8 cellular contexts compared by ENCODE assay signal in the genomic region with DNA sequence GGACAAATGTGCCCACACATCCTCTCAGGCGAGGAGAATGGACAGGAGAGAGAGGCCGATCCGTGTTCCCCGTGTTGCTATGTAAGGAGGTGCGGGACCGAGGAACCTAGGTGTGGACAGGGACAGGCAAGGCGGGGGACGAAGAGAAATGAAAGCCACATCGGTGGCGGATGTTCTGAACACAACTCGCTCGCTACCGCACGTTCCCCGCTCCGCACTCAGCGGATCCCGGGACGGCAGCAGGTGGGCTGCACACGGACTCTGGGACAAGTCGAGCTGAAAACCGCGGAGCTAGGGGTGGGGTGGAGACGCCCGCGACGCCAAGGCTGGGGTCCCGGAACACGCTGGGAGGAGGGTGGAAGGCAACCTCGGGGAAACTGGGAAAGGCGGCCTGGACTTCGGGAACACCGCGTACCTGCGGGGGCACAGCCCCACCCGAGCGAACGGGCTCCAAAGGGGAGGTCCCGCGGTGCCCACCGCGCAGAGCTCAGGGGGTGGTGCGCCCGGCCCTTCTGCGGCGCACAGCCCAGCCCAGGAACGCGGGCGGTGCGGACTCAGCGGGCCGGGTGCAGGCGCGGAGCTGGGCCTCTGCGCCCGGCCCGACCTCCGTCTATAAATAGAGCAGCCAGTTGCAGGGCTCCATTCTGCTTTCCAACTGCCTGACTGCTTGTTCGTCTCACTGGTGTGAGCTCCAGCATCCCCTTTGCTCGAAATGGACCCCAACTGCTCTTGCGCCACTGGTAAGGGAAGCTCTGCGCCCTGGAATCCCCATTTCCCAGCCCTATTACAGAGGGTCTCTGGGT. TPM values are rescaled to one million over a fixed set of nuclear protein-coding genes. Genes with fewer than 3 reads are reported as not detected.
DNase-seq lines count a peak whose midpoint lies in the region; ATAC-seq and TF ChIP-seq lines count a peak whose summit lies in the region.

A gene (plus strand): TSS at position 642 of the 803 bp plus-strand sequence. CDS start 71 bp downstream, at position 713.

- H3K9me3 Mint-ChIP-seq in endodermal cell (no peaks in the 10 kb centered on the region), memory B cell (no peaks in the 10 kb centered on the region)

- WGBS in endodermal cell (ENCODE audit: insufficient coverage in 1 of 2, insufficient read length in 1 of 2), 2 experiments: 10 to 14% methylated on average over 25 to 62 of the region's 62 CpGs

- H3K9me3 ChIP-seq in endodermal cell (ENCODE audit: control insufficient read depth, low read length): peaks cover 6% of the 10 kb centered on the region

- peaks cover 62% of the 10 kb centered on the region for H3K27me3 ChIP-seq in endodermal cell (ENCODE audit: control insufficient read depth, insufficient read depth, low read length, poor library complexity, severe bottlenecking)

- peaks cover 80% of the 10 kb centered on the region for H3K27me3 Mint-ChIP-seq in endodermal cell (ENCODE audit: insufficient read depth)
- H3K27me3 Mint-ChIP-seq in memory B cell: peaks cover 16% of the 10 kb centered on the region

- no peak for TF ChIP-seq CTCF in endodermal cell (conservative IDR thresholded peaks at IDR 0.05)

- H3K9ac ChIP-seq in endodermal cell (ENCODE audit: extremely low read depth, low read length, poor library complexity, severe bottlenecking): no peak within 1 kb of the TSS

- H3K27ac ChIP-seq in endodermal cell (ENCODE audit: low read depth, low read length): no peak within 1 kb of the TSS

- H3K36me3 Mint-ChIP-seq in endodermal cell (ENCODE audit: low read depth) (no peaks in the 10 kb centered on the region), memory B cell (no peaks in the 10 kb centered on the region)

- H3K4me3 ChIP-seq in endodermal cell (ENCODE audit: low read length): peak within 1 kb of the TSS; percentile 69

- H3K27ac Mint-ChIP-seq in endodermal cell (no peak within 1 kb of the TSS), memory B cell (no peak within 1 kb of the TSS)

- H3K4me1 Mint-ChIP-seq in endodermal cell (peaks cover 25% of the 10 kb centered on the region), memory B cell (peaks cover 17% of the 10 kb centered on the region)

- no peaks in the 10 kb centered on the region for H3K36me3 ChIP-seq in endodermal cell (ENCODE audit: control insufficient read depth, insufficient read depth, low read length)

- H3K4me3 Mint-ChIP-seq in endodermal cell: peak within 1 kb of the TSS; percentile 65
- H3K4me3 Mint-ChIP-seq in memory B cell: peak within 1 kb of the TSS; percentile 81

- no peaks in the 10 kb centered on the region for H3K4me1 ChIP-seq in endodermal cell (ENCODE audit: control insufficient read depth, insufficient read depth, low read length)

- peak; percentile 57 for ATAC-seq in GM18907 (IDR thresholded peaks at IDR 0.05; ENCODE audit: unreplicated experiment)
- ATAC-seq in memory B cell (ENCODE audit: low read depth): peak; percentile 45
- no peak for ATAC-seq in HG02970 (IDR thresholded peaks at IDR 0.05; ENCODE audit: low FRiP score, unreplicated experiment)

- DNase-seq in HuH-7.5 (ENCODE audit: low spot score): peak; percentile 59
- peak; percentile 49 for DNase-seq in activated CD4-positive, alpha-beta T cell treated with anti-CD3 and anti-CD28 coated beads, Interleukin-2, amount 50 U/mL, for 1 hour
- peak; percentile 78 for DNase-seq in endodermal cell
- DNase-seq in memory B cell (ENCODE audit: low spot score in 2 of 2): no peak
- DNase-seq in stimulated activated CD8-positive, alpha-beta memory T cell treated with anti-CD3 and anti-CD28 coated beads, Interleukin-15, amount 100 ng/mL, for 24 hours (ENCODE audit: low read depth): peak; percentile 52
- no peak for DNase-seq in NCI-H187 (lab: John Stamatoyannopoulos, UW)

RNA-seq across cellular contexts. Expression of the gene that starts here (rescaled TPM):
- 1 to 10 TPM in 1 of 2 donors, not detected in 1; 5.5 TPM for total RNA-seq in endodermal cell
- 1.8 TPM for polyA plus RNA-seq in endodermal cell (2013, experiment 1 of 2)
- not detected for polyA plus RNA-seq in endodermal cell (2013, experiment 2 of 2)

Comparison
In these comparisons a context has a peak if more than half of its experiments do, and no peak if none do; other contexts are left out.
1. DNase-seq: peak in HuH-7.5 (single experiment), activated CD4-positive, alpha-beta T cell treated with anti-CD3 and anti-CD28 coated beads, Interleukin-2, amount 50 U/mL, for 1 hour (single experiment), endodermal cell (single experiment) and stimulated activated CD8-positive, alpha-beta memory T cell treated with anti-CD3 and anti-CD28 coated beads, Interleukin-15, amount 100 ng/mL, for 24 hours (single experiment); none in memory B cell (0 of 2) and NCI-H187 (0 of 2).